Comparison of ENCODE assay signal across 1 cellular context in the genomic region with DNA sequence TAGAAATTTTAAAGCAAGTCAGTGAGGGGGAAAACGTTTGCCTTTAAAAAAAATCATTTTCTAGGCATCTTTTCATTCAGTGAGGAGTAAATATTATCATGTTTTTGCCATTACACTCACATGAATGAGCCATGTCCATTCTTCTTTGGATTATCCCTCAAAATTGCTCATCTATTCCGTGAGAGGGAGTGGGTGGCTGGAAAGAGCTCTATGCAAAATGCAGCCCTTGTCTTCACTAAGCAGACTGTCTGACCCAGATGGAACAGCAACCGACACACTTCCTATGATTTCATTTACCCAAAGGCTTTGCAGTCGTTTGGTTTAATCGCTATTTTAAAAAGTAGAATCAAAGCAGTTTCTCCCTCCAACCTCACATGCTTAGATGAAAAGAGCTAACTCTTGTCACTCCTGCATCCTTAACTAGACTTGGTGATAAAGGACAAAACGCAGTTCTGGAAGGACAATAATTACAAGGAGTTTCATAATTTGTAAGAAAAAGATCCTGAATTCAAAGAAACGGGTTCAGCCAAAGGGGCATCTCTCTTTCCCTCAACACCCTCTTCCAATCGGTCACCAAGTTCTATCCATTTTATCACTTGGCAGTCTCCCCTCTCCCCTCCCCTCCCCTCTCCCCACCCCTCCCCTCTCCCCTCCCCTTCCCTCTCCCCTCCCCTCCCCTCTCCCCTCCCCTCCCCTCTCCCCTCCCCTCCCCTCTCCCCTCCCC.
TF ChIP-seq lines count a peak whose summit lies in the region.

No MANE protein-coding gene starts in this region.

TF ChIP-seq in HepG2, 621 proteins besides CTCF, POLR2A, EP300 and RAD21 (continued from another document):
- TF ChIP-seq ZFP1 (CRISPR knock-in tag; IDR thresholded peaks at IDR 0.05) (no peak), TOPORS (CRISPR knock-in tag; IDR thresholded peaks at IDR 0.05) (no peak), ZNF253 (CRISPR knock-in tag; IDR thresholded peaks at IDR 0.05; ENCODE audit: borderline replicate concordance) (no peak), PCBP2 (optimal IDR thresholded peaks at IDR 0.05; ENCODE audit: low read depth, low read length, poor library complexity, severe bottlenecking) (peak; percentile 59), KLF6 (CRISPR knock-in tag; IDR thresholded peaks at IDR 0.05) (no peak), ZNF235 (CRISPR knock-in tag; IDR thresholded peaks at IDR 0.05; ENCODE audit: borderline replicate concordance) (no peak), ZNF205 (CRISPR knock-in tag; IDR thresholded peaks at IDR 0.05) (no peak), ZNF17 (CRISPR knock-in tag; IDR thresholded peaks at IDR 0.05) (no peak), HNRNPK (IDR thresholded peaks at IDR 0.05; ENCODE audit: low read depth, low read length, poor library complexity, severe bottlenecking) (peak; percentile 79), HNRNPLL (IDR thresholded peaks at IDR 0.05; ENCODE audit: low read depth, low read length, poor library complexity, severe bottlenecking) (no peak)
TF ChIP-seq in HepG2: peak in this region for 2.
